ENCODE assay signal across 13 cellular contexts in the genomic region with DNA sequence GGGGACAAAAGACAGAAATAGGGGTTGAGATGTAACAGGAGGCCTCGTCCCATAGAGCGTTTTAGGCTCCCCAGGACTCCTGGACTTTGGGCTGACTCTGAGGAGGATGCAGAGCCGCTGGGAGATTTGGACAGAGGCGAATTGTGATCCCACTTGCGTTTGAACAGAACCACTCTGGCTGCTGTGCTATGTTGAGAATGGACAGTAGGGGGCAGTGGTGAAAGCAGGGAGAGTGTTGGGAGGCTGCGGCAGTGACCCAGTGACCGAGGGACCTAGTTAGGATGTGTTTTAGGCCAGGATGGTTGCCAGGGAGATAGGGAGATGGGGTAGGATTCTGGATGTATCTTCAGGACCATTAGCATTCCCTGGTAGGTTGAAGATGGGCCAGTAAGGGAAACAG.
DNase-seq lines count a peak whose midpoint lies in the region; ATAC-seq and TF ChIP-seq lines count a peak whose summit lies in the region.
"Had no signal": no experiment of that assay in that cellular context is flagged by ENCODE, and none has a peak within 500 bp of the region (broad histone marks: within the 10 kb centered on the region; RNA-seq: fewer than 3 reads in every experiment).

No MANE protein-coding gene starts in this region.

- H3K36me3 ChIP-seq in osteoblast (ENCODE audit: insufficient read depth, low read length) = no peaks in the 10 kb centered on the region
- H3K36me3 ChIP-seq: tibial nerve had no signal

- no peak overlapping the region for H3K4me2 ChIP-seq in osteoblast (ENCODE audit: insufficient read depth, low read length)

- H3K4me1 Mint-ChIP-seq in chondrocyte (ENCODE audit: low read depth) = peaks cover 17% of the 10 kb centered on the region

- no peaks in the 10 kb centered on the region for H3K4me1 ChIP-seq in osteoblast (ENCODE audit: insufficient read depth, low read length)

- ATAC-seq in GM18907 (IDR thresholded peaks at IDR 0.05; ENCODE audit: unreplicated experiment) = no peak

- H3K27me3 Mint-ChIP-seq in chondrocyte (ENCODE audit: low read depth) = no peaks in the 10 kb centered on the region

- TF ChIP-seq CTCF in chondrocyte (IDR thresholded peaks at IDR 0.05) (peak; percentile 67), osteoblast (IDR thresholded peaks at IDR 0.05; ENCODE audit: extremely low read depth, low read depth, low read length) (peak; percentile 39)

- no peak overlapping the region for H3K27ac ChIP-seq in osteoblast (ENCODE audit: low read depth, low read length)
- H3K27ac ChIP-seq: GM23248 had no signal

- H3K36me3 Mint-ChIP-seq in chondrocyte (ENCODE audit: low read depth) = peaks cover under 1% of the 10 kb centered on the region

- H3K9me3 Mint-ChIP-seq in chondrocyte (ENCODE audit: low read depth) = no peaks in the 10 kb centered on the region

- H3K79me2 ChIP-seq in osteoblast (ENCODE audit: insufficient read depth, low read length) = no peaks in the 10 kb centered on the region

- no peaks in the 10 kb centered on the region for H3K9me3 ChIP-seq in osteoblast (ENCODE audit: low read depth, low read length)
- H3K9me3 ChIP-seq: tibial nerve had no signal

- no peak overlapping the region for H3K4me3 Mint-ChIP-seq in chondrocyte (ENCODE audit: unreplicated experiment)

- no peaks in the 10 kb centered on the region for H4K20me1 ChIP-seq in osteoblast (ENCODE audit: insufficient read depth, low read length)

- H3K4me3 ChIP-seq in osteoblast (ENCODE audit: insufficient read depth, low read length) = no peak overlapping the region
- H3K4me3 ChIP-seq: GM23248 had no signal

- no peak overlapping the region for H2AFZ ChIP-seq in osteoblast (ENCODE audit: low read length)
- H2AFZ ChIP-seq: GM23248 had no signal

- H3K27me3 ChIP-seq in osteoblast (ENCODE audit: insufficient read depth, low read length) = peaks cover 3% of the 10 kb centered on the region
- H3K27me3 ChIP-seq: tibial nerve had no signal

- no peak overlapping the region for H3K27ac Mint-ChIP-seq in chondrocyte (ENCODE audit: unreplicated experiment)

- in situ Hi-C loops in KBM-7 (cut with MboI; ENCODE audit: low pct_unique_long_range_greater_than_20kb, low sequenced_read_pairs) = no loop called here

- DNase-seq in DMS53 (lab: John Stamatoyannopoulos, UW) = peak; percentile 21
- DNase-seq in DMS53 treated with DMSO at 0.1 percent for 48 hours (lab: John Stamatoyannopoulos, UW; ENCODE audit: unreplicated experiment) = no peak
- peak; percentile 30 for DNase-seq in KBM-7
- no peak for DNase-seq in chondrocyte (ENCODE audit: low spot score)
- no peak for DNase-seq in osteoblast (ENCODE audit: insufficient read length, low spot score, missing footprints)
- DNase-seq in D341Med (ENCODE audit: low spot score) = no peak
- DNase-seq in retina = no peak
- DNase-seq: activated naive CD4-positive, alpha-beta T cell treated with anti-CD3 and anti-CD28 coated beads, Interleukin-2, amount 50 U/mL, for 16 hours; GM23248; NCI-H510A treated with DMSO at 0.1 percent for 48 hours; T-helper 9 cell had no signal

Comparison
In these comparisons a context has a peak if more than half of its experiments do, and no peak if none do; other contexts are left out.
1. DNase-seq: peak in DMS53 (single experiment) and KBM-7 (single experiment); none in DMS53 treated with DMSO at 0.1 percent for 48 hours (single experiment), chondrocyte (single experiment), osteoblast (single experiment), D341Med (single experiment) and retina (single experiment).